In the genomic region with DNA sequence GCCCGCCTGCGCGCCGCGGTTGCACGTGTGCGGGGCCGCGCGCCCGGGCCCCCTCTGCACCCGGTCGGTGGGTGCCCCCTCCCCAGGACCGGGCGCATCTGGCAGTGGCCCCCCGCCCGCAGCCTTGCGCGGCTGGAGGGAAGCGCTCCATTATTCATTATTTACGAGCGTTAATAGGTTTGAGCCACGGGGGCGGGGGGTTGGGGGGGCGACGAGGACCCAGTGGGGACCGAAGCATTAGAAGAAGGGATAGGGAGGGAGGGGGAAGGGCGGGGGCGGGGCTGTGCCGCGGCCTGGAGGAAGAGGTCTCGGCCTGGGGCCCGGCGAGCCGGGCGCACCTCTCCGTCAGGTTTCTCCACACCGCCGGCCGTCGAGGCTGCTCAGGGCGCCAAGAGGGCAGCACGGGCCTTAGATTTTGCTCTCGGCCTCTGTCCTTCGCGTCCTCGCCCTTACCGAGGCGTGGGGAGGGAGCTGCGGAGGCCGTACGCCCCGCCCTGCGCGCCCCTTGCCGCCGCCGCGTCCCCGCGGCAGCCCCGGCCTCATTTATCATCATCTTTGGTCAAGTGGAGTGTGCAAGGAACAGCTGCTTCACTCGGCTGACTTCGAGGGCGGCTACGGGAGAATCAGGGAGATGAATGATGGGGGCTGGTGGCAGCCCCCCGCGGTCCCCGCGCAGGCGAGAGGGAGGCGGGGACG, we compare ENCODE assay signal across 8 cellular contexts. TPM values are rescaled to one million over a fixed set of nuclear protein-coding genes. Genes with fewer than 3 reads are reported as not detected.
DNase-seq lines count a peak whose midpoint lies in the region; ATAC-seq, FAIRE-seq and TF ChIP-seq lines count a peak whose summit lies in the region.

No MANE protein-coding gene starts in this region.

- FAIRE-seq in D721Med (lab: Jason Lieb, UNC) = no peak

- intact Hi-C loops in body of pancreas (cut with DNase I) = no loop called here

- peaks cover 7% of the 10 kb centered on the region for H3K4me1 Mint-ChIP-seq in T-helper 2 cell treated with Interferon-gamma antibody and Interleukin-4, amounts not matched to agents 5 μg/mL and 100 μg/mL, for 36 hours (ENCODE audit: low read depth)

- DNase-seq in T-helper 2 cell treated with Interferon-gamma antibody and Interleukin-4, amounts not matched to agents 5 μg/mL and 100 μg/mL, for 36 hours (ENCODE audit: low spot score) = no peak
- DNase-seq in T-helper 2 cell (no peak), NCI-H146 (lab: John Stamatoyannopoulos, UW) (peak; percentile 65), body of pancreas (peak in 3 of 4 donors; percentile 35 to 53 (median 45)), left kidney (ENCODE audit: low read depth, low spot score) (peak; percentile 91), suprapubic skin (ENCODE audit: low spot score in 2 of 2) (no peak), D721Med (ENCODE audit: insufficient read length, low spot score) (no peak), NCI-H1048 (lab: John Stamatoyannopoulos, UW) (no peak)

- peak; percentile 23 for ATAC-seq in body of pancreas

- peak overlapping the region; percentile 7 to 12 for H3K4me3 ChIP-seq in body of pancreas
- peak overlapping the region; percentile 63 for H3K4me3 ChIP-seq in suprapubic skin

- no peaks in the 10 kb centered on the region for H3K27me3 ChIP-seq in body of pancreas
- H3K27me3 ChIP-seq in suprapubic skin = no peaks in the 10 kb centered on the region

- TF ChIP-seq CTCF in body of pancreas (IDR thresholded peaks at IDR 0.05) = no peak
- TF ChIP-seq CTCF in suprapubic skin (IDR thresholded peaks at IDR 0.05) = no peak
- no peak for TF ChIP-seq CTCF in D721Med (IDR thresholded peaks at IDR 0.05; ENCODE audit: insufficient read depth, missing control alignments)

- peak overlapping the region; percentile 79 to 84 (median 82) for H3K27ac ChIP-seq in body of pancreas
- peak overlapping the region; percentile 49 for H3K27ac ChIP-seq in suprapubic skin

- H3K27me3 Mint-ChIP-seq in T-helper 2 cell treated with Interferon-gamma antibody and Interleukin-4, amounts not matched to agents 5 μg/mL and 100 μg/mL, for 36 hours (ENCODE audit: low read depth) = peaks cover 22% of the 10 kb centered on the region

- TF ChIP-seq POLR2A in body of pancreas (IDR thresholded peaks at IDR 0.05) (no peak), suprapubic skin (IDR thresholded peaks at IDR 0.05) (no peak)

- H3K4me1 ChIP-seq in body of pancreas = peaks cover 76% of the 10 kb centered on the region
- peaks cover 67% of the 10 kb centered on the region for H3K4me1 ChIP-seq in suprapubic skin

- H3K36me3 Mint-ChIP-seq in T-helper 2 cell treated with Interferon-gamma antibody and Interleukin-4, amounts not matched to agents 5 μg/mL and 100 μg/mL, for 36 hours (ENCODE audit: low read depth) = peaks cover 3% of the 10 kb centered on the region

- H3K36me3 ChIP-seq in body of pancreas (replicated peaks in 1 of 2; ENCODE audit: insufficient read depth in 1 of 2, low read depth in 2 of 2) (no peaks in the 10 kb centered on the region), suprapubic skin (no peaks in the 10 kb centered on the region)

- TF ChIP-seq EP300 in suprapubic skin (IDR thresholded peaks at IDR 0.05) = no peak

- peak overlapping the region; percentile 71 for H3K4me3 Mint-ChIP-seq in T-helper 2 cell treated with Interferon-gamma antibody and Interleukin-4, amounts not matched to agents 5 μg/mL and 100 μg/mL, for 36 hours

- no peak overlapping the region for H3K27ac Mint-ChIP-seq in T-helper 2 cell treated with Interferon-gamma antibody and Interleukin-4, amounts not matched to agents 5 μg/mL and 100 μg/mL, for 36 hours

- H3K9me3 Mint-ChIP-seq in T-helper 2 cell treated with Interferon-gamma antibody and Interleukin-4, amounts not matched to agents 5 μg/mL and 100 μg/mL, for 36 hours = no peaks in the 10 kb centered on the region

- 0 to 1% methylated on average over 1 to 65 of the region's 73 CpGs for WGBS in body of pancreas, 2 donors
- whole genome bisulfite sequencing in suprapubic skin = 1% methylated on average over 23 of the region's 73 CpGs

- H3K9me3 ChIP-seq in body of pancreas (no peaks in the 10 kb centered on the region), suprapubic skin (no peaks in the 10 kb centered on the region)

RNA-seq across cellular contexts. Expression of gene SREBF1, which starts 54.2 kb away (rescaled TPM):
- total RNA-seq in body of pancreas (10 to 100 TPM; 22.3 to 88.0 TPM), suprapubic skin (100 to 1,000 TPM in 2 of 4 donors, 10 to 100 TPM in 2; 78.1 to 124 (median 91.7) TPM)

Comparison
In these comparisons a context has a peak if more than half of its experiments do, and no peak if none do; other contexts are left out.
1. DNase-seq: peak in NCI-H146 (single experiment), body of pancreas (3 of 4) and left kidney (single experiment); none in T-helper 2 cell treated with Interferon-gamma antibody and Interleukin-4, amounts not matched to agents 5 μg/mL and 100 μg/mL, for 36 hours (single experiment), T-helper 2 cell (0 of 5), suprapubic skin (0 of 2), D721Med (single experiment) and NCI-H1048 (single experiment).